Comparison of ENCODE assay signal across 25 cellular contexts in genomic region chr5:172344855-172345254, GRCh38.
"Had no signal": no experiment of that assay in that cellular context is flagged by ENCODE, and none has a peak within 500 bp of the region (broad histone marks: within the 10 kb centered on the region; RNA-seq: fewer than 3 reads in every experiment).

No MANE protein-coding gene starts in this region.

- H3K27ac Mint-ChIP-seq: activated CD4-positive, alpha-beta memory T cell treated with anti-CD3 and anti-CD28 coated beads, Interleukin-2, amount 10 ng/mL, durations not matched to agents 7 days and 5 days; activated CD4-positive, alpha-beta T cell treated with anti-CD3 and anti-CD28 coated beads, Interleukin-2, amount 10 ng/mL, durations not matched to agents 7 days and 5 days; activated naive CD4-positive, alpha-beta T cell treated with anti-CD3 and anti-CD28 coated beads for 36 hours; activated naive CD8-positive, alpha-beta T cell treated with anti-CD3 and anti-CD28 coated beads for 36 hours; activated T-helper 17 cell treated with anti-CD3 and anti-CD28 coated beads, Interleukin-2, amount 50 U/mL, for 72 hours had no signal

- H3K36me3 Mint-ChIP-seq: activated naive CD8-positive, alpha-beta T cell treated with anti-CD3 and anti-CD28 coated beads for 36 hours had no signal

- H3K9ac ChIP-seq: SK-N-SH had no signal

- H3K4me3 Mint-ChIP-seq: activated CD4-positive, alpha-beta memory T cell treated with anti-CD3 and anti-CD28 coated beads, Interleukin-2, amount 10 ng/mL, durations not matched to agents 7 days and 5 days; activated CD4-positive, alpha-beta T cell treated with anti-CD3 and anti-CD28 coated beads, Interleukin-2, amount 10 ng/mL, durations not matched to agents 7 days and 5 days; activated naive CD4-positive, alpha-beta T cell treated with anti-CD3 and anti-CD28 coated beads for 36 hours; activated naive CD8-positive, alpha-beta T cell treated with anti-CD3 and anti-CD28 coated beads for 36 hours; activated T-helper 17 cell treated with anti-CD3 and anti-CD28 coated beads, Interleukin-2, amount 50 U/mL, for 72 hours had no signal

- H3K27ac ChIP-seq: adrenal gland, SJCRH30, VCaP had no signal

- H3K4me3 ChIP-seq: adrenal gland, SJCRH30 had no signal

- H3K4me1 ChIP-seq: adrenal gland had no signal

- H3K36me3 ChIP-seq: SJCRH30 had no signal

- H3K4me1 Mint-ChIP-seq: activated CD4-positive, alpha-beta memory T cell treated with anti-CD3 and anti-CD28 coated beads, Interleukin-2, amount 10 ng/mL, durations not matched to agents 7 days and 5 days; activated CD4-positive, alpha-beta T cell treated with anti-CD3 and anti-CD28 coated beads, Interleukin-2, amount 10 ng/mL, durations not matched to agents 7 days and 5 days; activated naive CD8-positive, alpha-beta T cell treated with anti-CD3 and anti-CD28 coated beads for 36 hours; activated T-helper 17 cell treated with anti-CD3 and anti-CD28 coated beads, Interleukin-2, amount 50 U/mL, for 72 hours had no signal

- DNase-seq: activated CD4-positive, alpha-beta memory T cell treated with anti-CD3 and anti-CD28 coated beads, Interleukin-2, amount 10 ng/mL, durations not matched to agents 7 days and 5 days; activated CD4-positive, alpha-beta T cell treated with anti-CD3 and anti-CD28 coated beads, Interleukin-2, amount 10 ng/mL, durations not matched to agents 7 days and 5 days; activated CD4-positive, CD25-positive, alpha-beta regulatory T cell; activated gamma-delta T cell; activated naive CD4-positive, alpha-beta T cell treated with anti-CD3 and anti-CD28 coated beads for 36 hours; activated naive CD8-positive, alpha-beta T cell treated with anti-CD3 and anti-CD28 coated beads for 36 hours; activated T-cell treated with anti-CD3 and anti-CD28 coated beads for 4 hours; activated T-cell treated with anti-CD3 and anti-CD28 coated beads, Interleukin-2, amount 50 U/mL, for 48 hours; adrenal gland; anterior cingulate cortex; NCI-H1092; NCI-H1417; NCI-H1930; NCI-H510A treated with DMSO at 0.1 percent for 48 hours; NCI-H69; NK-92 treated with Interleukin-12 subunit alpha and Interleukin-12 subunit beta, amount 100 ng/mL, for 24 hours; OCI-M1; Right ventricle myocardium superior; RPMI8226; SJCRH30; SK-N-SH; T-helper 1 cell had no signal

- H3K9me3 Mint-ChIP-seq: activated CD4-positive, alpha-beta memory T cell treated with anti-CD3 and anti-CD28 coated beads, Interleukin-2, amount 10 ng/mL, durations not matched to agents 7 days and 5 days; activated CD4-positive, alpha-beta T cell treated with anti-CD3 and anti-CD28 coated beads, Interleukin-2, amount 10 ng/mL, durations not matched to agents 7 days and 5 days; activated naive CD4-positive, alpha-beta T cell treated with anti-CD3 and anti-CD28 coated beads for 36 hours; activated naive CD8-positive, alpha-beta T cell treated with anti-CD3 and anti-CD28 coated beads for 36 hours; activated T-helper 17 cell treated with anti-CD3 and anti-CD28 coated beads, Interleukin-2, amount 50 U/mL, for 72 hours had no signal

- H3K4me2 ChIP-seq: SK-N-SH had no signal

- H3K9me3 ChIP-seq: adrenal gland, SJCRH30, SK-N-SH had no signal

- ATAC-seq: activated T-helper 17 cell treated with anti-CD3 and anti-CD28 coated beads, Interleukin-2, amount 50 U/mL, for 72 hours; Panc1 had no signal

- H3K27me3 ChIP-seq: adrenal gland, SJCRH30 had no signal

- H3K27me3 Mint-ChIP-seq: activated CD4-positive, alpha-beta T cell treated with anti-CD3 and anti-CD28 coated beads, Interleukin-2, amount 10 ng/mL, durations not matched to agents 7 days and 5 days; activated naive CD8-positive, alpha-beta T cell treated with anti-CD3 and anti-CD28 coated beads for 36 hours had no signal
